ENCODE assay signal across 8 cellular contexts in the genomic region with DNA sequence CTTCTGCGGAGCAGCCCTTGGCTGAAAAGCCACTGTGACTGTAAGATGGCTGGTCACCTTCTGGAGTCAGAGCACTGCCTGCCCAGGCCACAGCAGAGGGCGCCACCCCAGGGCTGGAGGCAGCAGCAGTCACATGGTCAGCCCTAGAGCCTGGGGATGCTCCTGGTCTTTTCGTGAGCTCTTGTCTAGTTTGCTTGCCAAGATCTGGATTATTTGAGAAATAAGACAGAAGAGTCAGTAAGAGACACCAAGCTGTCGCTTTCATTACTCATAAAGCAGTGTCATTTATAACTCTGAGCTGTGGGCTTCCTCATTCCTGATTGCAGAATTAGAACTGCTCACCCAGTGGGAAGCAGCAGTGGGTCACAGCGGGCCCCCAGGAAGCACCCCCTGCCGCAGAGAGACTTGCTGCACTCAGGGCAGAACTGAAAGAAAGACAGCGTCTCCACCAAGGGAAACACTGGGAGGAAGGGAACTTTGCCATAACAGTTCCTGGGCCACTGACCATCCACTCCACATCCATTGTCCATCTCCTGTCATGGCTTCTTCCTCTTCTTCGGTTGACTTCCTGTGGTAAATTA. TPM values are rescaled to one million over a fixed set of nuclear protein-coding genes. Genes with fewer than 3 reads are reported as not detected.
DNase-seq lines count a peak whose midpoint lies in the region; ATAC-seq and TF ChIP-seq lines count a peak whose summit lies in the region.

No MANE protein-coding gene starts in this region.

- H3K9me3 ChIP-seq in cardiac muscle cell (ENCODE audit: low read depth): no peaks in the 10 kb centered on the region

- H3K4me1 Mint-ChIP-seq in activated naive CD4-positive, alpha-beta T cell treated with anti-CD3 and anti-CD28 coated beads, Interleukin-2, amount 10 ng/mL, durations not matched to agents 7 days and 5 days: peaks cover 30% of the 10 kb centered on the region

- DNase-seq in DMS53 (lab: John Stamatoyannopoulos, UW): peak; percentile 61
- no peak for DNase-seq in DMS53 treated with DMSO at 0.1 percent for 48 hours (lab: John Stamatoyannopoulos, UW; ENCODE audit: unreplicated experiment)
- peak; percentile 53 for DNase-seq in NB4 (ENCODE audit: low read depth)
- DNase-seq in activated naive CD4-positive, alpha-beta T cell treated with anti-CD3 and anti-CD28 coated beads, Interleukin-2, amount 10 ng/mL, durations not matched to agents 7 days and 5 days: peak; percentile 42
- DNase-seq in cardiac muscle cell (ENCODE audit: low read depth in 1 of 2, low spot score in 1 of 2): peak; percentile 15 to 53
- no peak for DNase-seq in retinal pigment epithelial cell (ENCODE audit: low read depth)

- H3K36me3 ChIP-seq in cardiac muscle cell: no peaks in the 10 kb centered on the region

- no peak for TF ChIP-seq POLR2A in NB4 (IDR thresholded peaks at IDR 0.05; ENCODE audit: extremely low read depth, insufficient read length)

- H3K4me3 ChIP-seq in NB4 (ENCODE audit: low read depth, low read length) (no peak overlapping the region), cardiac muscle cell (no peak overlapping the region), retinal pigment epithelial cell (ENCODE audit: low read length) (no peak overlapping the region)

- CTCF ChIA-PET in activated naive CD4-positive, alpha-beta T cell treated with anti-CD3 and anti-CD28 coated beads, Interleukin-2, amount 10 ng/mL, durations not matched to agents 7 days and 5 days (lab: Charles Lee): interaction anchor here (0.8 to 1.7 kb wide), 4 partner anchors 8 to 98 kb away, joined by 4 to 8 read pairs (median 5); no protein-coding TSS in a partner anchor

- peak; percentile 58 for TF ChIP-seq CTCF in NB4 (IDR thresholded peaks at IDR 0.05; ENCODE audit: low read depth, low read length)
- peak; percentile 38 for TF ChIP-seq CTCF in cardiac muscle cell (IDR thresholded peaks at IDR 0.05; ENCODE audit: low read depth, low read length)
- TF ChIP-seq CTCF in retinal pigment epithelial cell (conservative IDR thresholded peaks at IDR 0.05; ENCODE audit: low read depth, low read length): peak; percentile 59

- no peaks in the 10 kb centered on the region for H3K27me3 Mint-ChIP-seq in activated naive CD4-positive, alpha-beta T cell treated with anti-CD3 and anti-CD28 coated beads, Interleukin-2, amount 10 ng/mL, durations not matched to agents 7 days and 5 days

- ATAC-seq in HG03457 (IDR thresholded peaks at IDR 0.05; ENCODE audit: unreplicated experiment) (no peak), GM21360 (IDR thresholded peaks at IDR 0.05; ENCODE audit: unreplicated experiment) (no peak)

- H3K27me3 ChIP-seq in cardiac muscle cell: no peaks in the 10 kb centered on the region

- H3K9me3 Mint-ChIP-seq in activated naive CD4-positive, alpha-beta T cell treated with anti-CD3 and anti-CD28 coated beads, Interleukin-2, amount 10 ng/mL, durations not matched to agents 7 days and 5 days: no peaks in the 10 kb centered on the region

- H3K4me3 Mint-ChIP-seq in activated naive CD4-positive, alpha-beta T cell treated with anti-CD3 and anti-CD28 coated beads, Interleukin-2, amount 10 ng/mL, durations not matched to agents 7 days and 5 days: no peak overlapping the region

- H3K27ac Mint-ChIP-seq in activated naive CD4-positive, alpha-beta T cell treated with anti-CD3 and anti-CD28 coated beads, Interleukin-2, amount 10 ng/mL, durations not matched to agents 7 days and 5 days: no peak overlapping the region

- peaks cover 20% of the 10 kb centered on the region for H3K36me3 Mint-ChIP-seq in activated naive CD4-positive, alpha-beta T cell treated with anti-CD3 and anti-CD28 coated beads, Interleukin-2, amount 10 ng/mL, durations not matched to agents 7 days and 5 days

- H3K4me1 ChIP-seq in cardiac muscle cell (ENCODE audit: low read depth): peaks cover 10% of the 10 kb centered on the region

- H3K27ac ChIP-seq in cardiac muscle cell: peak overlapping the region; percentile 63

RNA-seq across cellular contexts. Expression of gene PPP6R2, which starts 56.7 kb away (rescaled TPM):
- 78.6 and 88.4 TPM in 2 replicates for total RNA-seq in cardiac muscle cell
- 39.8 and 41.4 TPM in 2 replicates for polyA plus RNA-seq in cardiac muscle cell

Comparison
In these comparisons a context has a peak if more than half of its experiments do, and no peak if none do; other contexts are left out.
1. DNase-seq: peak in DMS53 (single experiment), NB4 (single experiment), activated naive CD4-positive, alpha-beta T cell treated with anti-CD3 and anti-CD28 coated beads, Interleukin-2, amount 10 ng/mL, durations not matched to agents 7 days and 5 days (single experiment) and cardiac muscle cell (2 of 2); none in DMS53 treated with DMSO at 0.1 percent for 48 hours (single experiment) and retinal pigment epithelial cell (single experiment).
2. Peak in every context shown above with its lines, with median percentiles within 50 percentile points of each other: CTCF ChIP-seq.